ENCODE assay signal across 12 cellular contexts in the genomic region with DNA sequence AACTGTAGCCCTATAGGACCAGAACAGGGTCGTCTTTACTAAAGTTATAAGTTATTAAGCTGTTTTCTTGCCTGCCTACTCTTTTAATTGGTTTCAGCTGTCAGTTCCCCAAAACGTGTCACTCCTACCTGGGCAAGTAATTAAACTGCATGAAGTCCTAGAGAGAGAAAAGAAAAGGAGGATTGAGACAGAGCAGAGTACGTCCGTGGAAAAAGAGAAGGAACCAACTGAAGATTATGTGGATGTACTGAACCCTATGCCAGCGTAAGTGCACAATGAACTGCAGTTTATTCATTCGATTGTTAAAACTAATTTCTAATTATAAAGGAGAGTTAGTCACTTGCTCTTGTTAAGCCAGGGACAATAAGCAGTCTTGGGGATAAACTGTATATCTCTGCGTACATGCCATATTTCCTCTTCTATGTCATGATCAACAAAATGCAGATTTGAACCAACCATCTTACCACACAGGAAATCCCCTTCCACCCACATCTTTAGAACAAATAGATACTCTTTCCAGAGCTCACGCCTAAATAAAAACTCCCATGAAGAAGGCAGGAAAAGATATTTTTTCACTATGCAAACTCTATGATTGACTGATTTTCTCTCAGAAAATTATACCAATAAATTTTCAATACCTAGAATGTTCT. TPM values are rescaled to one million over a fixed set of nuclear protein-coding genes. Genes with fewer than 3 reads are reported as not detected.
DNase-seq lines count a peak whose midpoint lies in the region; ATAC-seq and TF ChIP-seq lines count a peak whose summit lies in the region.
"Had no signal": no experiment of that assay in that cellular context is flagged by ENCODE, and none has a peak within 500 bp of the region (broad histone marks: within the 10 kb centered on the region; RNA-seq: fewer than 3 reads in every experiment).

No MANE protein-coding gene starts in this region.

- H3K27ac Mint-ChIP-seq in natural killer cell: peak overlapping the region; percentile 4 to 72

- ATAC-seq in activated CD4-positive, CD25-positive, alpha-beta regulatory T cell treated with anti-CD3 and anti-CD28 coated beads, Interleukin-2, amount 50 U/mL, for 24 hours: peak; percentile 65 to 70
- ATAC-seq in GM21737 (IDR thresholded peaks at IDR 0.05; ENCODE audit: unreplicated experiment): peak; percentile 42
- ATAC-seq in natural killer cell: peak; percentile 48 to 68 (median 63)

- peak overlapping the region; percentile 10 for H3K4me3 Mint-ChIP-seq in natural killer cell

- no peak for TF ChIP-seq POLR2A in adrenal gland (IDR thresholded peaks at IDR 0.05)

- WGBS in adrenal gland, 4 donors: 58 to 72% (median 66%) methylated on average over 8 of the region's 8 CpGs

- H3K36me3 Mint-ChIP-seq in natural killer cell: no peaks in the 10 kb centered on the region

- TF ChIP-seq CTCF in natural killer cell (IDR thresholded peaks at IDR 0.05) (no peak), adrenal gland (IDR thresholded peaks at IDR 0.05) (no peak)

- no peaks in the 10 kb centered on the region for H3K27me3 ChIP-seq in adrenal gland

- H3K36me3 ChIP-seq in adrenal gland (replicated peaks in 1 of 2): no peaks in the 10 kb centered on the region

- no peak overlapping the region for H3K27ac ChIP-seq in adrenal gland
- H3K27ac ChIP-seq: 22Rv1 had no signal

- intact Hi-C loops in natural killer cell (cut with micrococcal nuclease): no loop called here
- intact Hi-C loops in adrenal gland (cut with DNase I): no loop called here

- no peaks in the 10 kb centered on the region for H3K9me3 ChIP-seq in adrenal gland (replicated peaks in 1 of 3)

- H3K9me3 Mint-ChIP-seq in natural killer cell: no peaks in the 10 kb centered on the region

- no peak for DNase-seq in activated CD4-positive, CD25-positive, alpha-beta regulatory T cell treated with anti-CD3 and anti-CD28 coated beads, Interleukin-2, amount 50 U/mL, for 72 hours
- DNase-seq in Kasumi-1 (lab: John Stamatoyannopoulos, UW) (peak; percentile 61 to 62), natural killer cell (no peak), occipital lobe (lab: John Stamatoyannopoulos, UW) (no peak), adrenal gland (no peak), SHP77 treated with DMSO at 0.1 percent for 48 hours (lab: John Stamatoyannopoulos, UW) (no peak)
- DNase-seq: activated CD4-positive, alpha-beta T cell treated with anti-CD3 and anti-CD28 coated beads, Interleukin-2, amount 50 U/mL, for 4 hours; cortex of kidney; NCI-H82 had no signal

- peaks cover 20% of the 10 kb centered on the region in 2 donors for H3K4me1 Mint-ChIP-seq in natural killer cell

- H3K4me1 ChIP-seq in adrenal gland (replicated peaks in 1 of 2): no peaks in the 10 kb centered on the region

- H3K27me3 Mint-ChIP-seq in natural killer cell (ENCODE audit: low read depth in 2 of 2): no peaks in the 10 kb centered on the region

- no peak overlapping the region for H3K4me3 ChIP-seq in adrenal gland

RNA-seq across cellular contexts. Expression of a gene that starts 22.8 kb away (rescaled TPM):
- total RNA-seq in natural killer cell: 10 to 100 TPM; 11.3 to 11.4 (median 11.4) TPM
- total RNA-seq in occipital lobe: not detected
- not detected for total RNA-seq in adrenal gland
- polyA plus RNA-seq in adrenal gland: under 1 TPM in 2 of 3 donors, not detected in 1; 0.10 to 0.13 TPM

RNA-seq across cellular contexts. Expression of a gene that starts 36.0 kb away (rescaled TPM):
- 10 to 100 TPM; 78.6 to 93.6 (median 91.1) TPM for total RNA-seq in natural killer cell
- 34.9 TPM for total RNA-seq in occipital lobe
- 10 to 100 TPM in 6 of 8 donors, 1 to 10 TPM in 2; 8.0 to 31.1 (median 19.3) TPM for total RNA-seq in adrenal gland
- 10 to 100 TPM in 1 of 3 donors, 1 to 10 TPM in 2; 5.8 to 14.5 (median 7.2) TPM for polyA plus RNA-seq in adrenal gland

Comparison
In these comparisons a context has a peak if more than half of its experiments do, and no peak if none do; other contexts are left out.
1. DNase-seq: peak in Kasumi-1 (2 of 2); none in activated CD4-positive, CD25-positive, alpha-beta regulatory T cell treated with anti-CD3 and anti-CD28 coated beads, Interleukin-2, amount 50 U/mL, for 72 hours (single experiment), natural killer cell (single experiment), occipital lobe (single experiment), adrenal gland (0 of 7) and SHP77 treated with DMSO at 0.1 percent for 48 hours (single experiment).
2. RNA of a gene that starts 22.8 kb away (total RNA-seq): 11.3 to 11.4 TPM in natural killer cell; not detected in occipital lobe (single experiment) and not detected in adrenal gland; every median in the first group is over 10 times any median in the second.
3. Peak in every context shown above with its lines, with median percentiles within 50 percentile points of each other: ATAC-seq.